17 cellular contexts compared by ENCODE assay signal in the genomic region with DNA sequence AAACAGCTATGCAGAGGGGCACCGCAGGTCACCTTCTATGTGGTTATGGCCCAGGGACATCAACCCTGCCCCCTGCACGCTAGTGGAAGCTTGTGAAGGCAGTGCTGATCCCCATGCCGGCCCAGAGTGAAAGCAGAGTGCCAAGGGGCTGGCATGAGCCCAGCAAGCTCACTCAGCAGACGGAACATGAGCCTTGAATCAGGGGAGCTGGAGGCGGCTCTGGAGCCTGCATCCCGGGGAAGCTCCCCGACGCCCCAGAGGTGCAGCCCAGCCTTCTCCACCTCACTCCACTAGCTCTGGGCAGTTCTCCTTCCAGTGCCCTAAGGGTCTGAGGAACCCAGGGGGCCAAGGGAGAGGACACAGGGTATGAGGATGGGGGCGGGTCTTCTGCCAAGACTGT. TPM values are rescaled to one million over a fixed set of nuclear protein-coding genes. Genes with fewer than 3 reads are reported as not detected.
DNase-seq lines count a peak whose midpoint lies in the region; ATAC-seq and TF ChIP-seq lines count a peak whose summit lies in the region.
"Had no signal": no experiment of that assay in that cellular context is flagged by ENCODE, and none has a peak within 500 bp of the region (broad histone marks: within the 10 kb centered on the region; RNA-seq: fewer than 3 reads in every experiment).

No MANE protein-coding gene starts in this region.

- H3K79me2 ChIP-seq in osteoblast (ENCODE audit: insufficient read depth, low read length): peaks cover 35% of the 10 kb centered on the region

- H3K9me3 ChIP-seq in osteoblast (ENCODE audit: low read depth, low read length) (no peaks in the 10 kb centered on the region), tibial artery (no peaks in the 10 kb centered on the region)
- H3K9me3 ChIP-seq: colonic mucosa had no signal

- H2AFZ ChIP-seq in osteoblast (ENCODE audit: low read length): no peak overlapping the region

- H3K4me2 ChIP-seq in osteoblast (ENCODE audit: insufficient read depth, low read length): no peak overlapping the region
- H3K4me2 ChIP-seq: smooth muscle cell had no signal

- DNase-seq in fibroblast of the conjunctiva (ENCODE audit: low read depth) (peak; percentile 68), osteoblast (ENCODE audit: insufficient read length, low spot score, missing footprints) (peak; percentile 88), tibial artery (peak; percentile 80 to 93)
- DNase-seq: activated CD4-positive, alpha-beta T cell treated with anti-CD3 and anti-CD28 coated beads for 1 hour; activated CD8-positive, alpha-beta memory T cell treated with anti-CD3 and anti-CD28 coated beads, Interleukin-2, amount 50 U/mL, for 4 hours; colonic mucosa; erythroblast; NCI-H2029 treated with DMSO at 0.1 percent for 48 hours had no signal

- H3K36me3 ChIP-seq in osteoblast (ENCODE audit: insufficient read depth, low read length) (peaks cover 35% of the 10 kb centered on the region), tibial artery (peaks cover 0 to 73% (median 45%) of the 10 kb centered on the region in 3 donors)

- H3K4me1 ChIP-seq in osteoblast (ENCODE audit: insufficient read depth, low read length): peaks cover 48% of the 10 kb centered on the region
- H3K4me1 ChIP-seq in tibial artery: peaks cover 18 to 50% (median 39%) of the 10 kb centered on the region in 4 donors

- ATAC-seq in HG02973 (IDR thresholded peaks at IDR 0.05; ENCODE audit: unreplicated experiment) (no peak), GM19351 (IDR thresholded peaks at IDR 0.05; ENCODE audit: unreplicated experiment) (no peak), GM19452 (IDR thresholded peaks at IDR 0.05; ENCODE audit: unreplicated experiment) (no peak)
- ATAC-seq: GM12878 had no signal

- H4K20me1 ChIP-seq in osteoblast (ENCODE audit: insufficient read depth, low read length): peaks cover 66% of the 10 kb centered on the region

- H3K27me3 ChIP-seq in osteoblast (ENCODE audit: insufficient read depth, low read length) (no peaks in the 10 kb centered on the region), tibial artery (no peaks in the 10 kb centered on the region)
- H3K27me3 ChIP-seq: colonic mucosa had no signal

- peak overlapping the region; percentile 22 for H3K27ac ChIP-seq in angular gyrus (ENCODE audit: low read depth, low read length)
- H3K27ac ChIP-seq in osteoblast (ENCODE audit: low read depth, low read length): peak overlapping the region; percentile 42
- H3K27ac ChIP-seq in tibial artery: peak overlapping the region; percentile 65 to 74
- H3K27ac ChIP-seq: C4-2B, colonic mucosa had no signal

- H3K4me3 ChIP-seq in osteoblast (ENCODE audit: insufficient read depth, low read length) (no peak overlapping the region), tibial artery (no peak overlapping the region)
- H3K4me3 ChIP-seq: colonic mucosa, GM12878, smooth muscle cell had no signal

- TF ChIP-seq CTCF in osteoblast (IDR thresholded peaks at IDR 0.05; ENCODE audit: extremely low read depth, low read depth, low read length): no peak
- TF ChIP-seq CTCF in tibial artery (IDR thresholded peaks at IDR 0.05): no peak

- intact Hi-C loops in tibial artery (cut with DNase I; ENCODE audit: low total_unique reads): no loop called here

RNA-seq across cellular contexts. Expression of a gene that starts 19.0 kb away (rescaled TPM):
- 7.7 and 8.0 TPM in 2 replicates for total RNA-seq in osteoblast

RNA-seq across cellular contexts. Expression of a gene that starts 37.8 kb away (rescaled TPM):
- total RNA-seq in osteoblast: 77.8 and 90.8 TPM in 2 replicates

RNA-seq across cellular contexts. Expression of a gene that starts 59.6 kb away (rescaled TPM):
- 0.88 and 1.1 TPM in 2 replicates for total RNA-seq in osteoblast
- total RNA-seq: lung microvascular endothelial cell, neural crest cell, smooth muscle cell had no signal
